Comparison of ENCODE assay signal across 8 cellular contexts in the genomic region with DNA sequence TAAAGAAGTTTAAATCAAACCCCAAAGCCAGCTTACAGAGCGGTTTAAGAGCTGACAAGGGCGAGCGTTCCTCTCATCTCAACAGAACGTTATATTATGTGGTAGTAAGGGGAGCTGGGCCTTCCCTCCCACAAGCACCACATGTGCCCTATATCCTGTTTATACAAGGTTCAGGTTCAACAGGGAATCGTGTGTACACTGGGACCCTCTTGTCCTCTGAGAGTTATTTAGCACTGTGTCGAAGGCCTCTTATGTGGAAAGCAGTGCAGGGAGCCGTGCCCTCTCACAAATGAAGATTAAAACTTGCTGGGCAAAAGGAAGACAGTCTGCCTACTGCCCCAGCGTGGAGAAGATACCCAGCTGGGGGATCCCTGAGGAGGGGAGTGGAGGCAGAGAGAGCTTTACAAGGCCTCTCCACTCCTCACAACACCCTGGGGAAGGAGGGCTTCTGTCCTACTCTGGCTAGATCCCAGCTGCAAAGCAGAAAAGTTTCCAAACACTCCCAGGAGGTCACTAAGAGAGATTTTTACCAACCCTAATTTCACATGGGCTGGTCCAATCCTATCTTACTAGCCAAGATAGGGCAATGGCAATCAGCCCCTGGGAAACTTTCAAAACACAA. TPM values are rescaled to one million over a fixed set of nuclear protein-coding genes. Genes with fewer than 3 reads are reported as not detected.
DNase-seq lines count a peak whose midpoint lies in the region; ATAC-seq and TF ChIP-seq lines count a peak whose summit lies in the region.

No MANE protein-coding gene starts in this region.

- H3K36me3 ChIP-seq in hepatocyte (replicated peaks; ENCODE audit: insufficient read depth, low read depth): no peaks in the 10 kb centered on the region
- peaks cover 0 to 50% (median 15%) of the 10 kb centered on the region in 6 donors for H3K36me3 ChIP-seq in spleen

- H3K4me1 Mint-ChIP-seq in activated CD8-positive, alpha-beta memory T cell treated with anti-CD3 and anti-CD28 coated beads, Interleukin-2, amount 10 ng/mL, durations not matched to agents 7 days and 5 days: peaks cover 70% of the 10 kb centered on the region

- H3K9me3 Mint-ChIP-seq in activated CD8-positive, alpha-beta memory T cell treated with anti-CD3 and anti-CD28 coated beads, Interleukin-2, amount 10 ng/mL, durations not matched to agents 7 days and 5 days (ENCODE audit: low read depth): no peaks in the 10 kb centered on the region

- CTCF ChIA-PET in activated CD8-positive, alpha-beta memory T cell treated with anti-CD3 and anti-CD28 coated beads, Interleukin-2, amount 10 ng/mL, durations not matched to agents 7 days and 5 days (lab: Charles Lee): interaction anchor here (1.3 to 1.8 kb wide), 2 partner anchors 71 to 410 kb away, joined by 3 to 4 read pairs; no protein-coding TSS in a partner anchor

- H3K27me3 ChIP-seq in hepatocyte: no peaks in the 10 kb centered on the region
- peaks cover 0 to 5% (median 0%) of the 10 kb centered on the region in 7 donors for H3K27me3 ChIP-seq in spleen (replicated peaks in 1 of 7)

- peak overlapping the region; percentile 87 for H3K4me3 ChIP-seq in WI38 (ENCODE audit: low read depth, low read length)
- H3K4me3 ChIP-seq in hepatocyte: peak overlapping the region; percentile 77
- peak overlapping the region; percentile 67 to 96 (median 81) for H3K4me3 ChIP-seq in spleen

- H3K4me3 Mint-ChIP-seq in activated CD8-positive, alpha-beta memory T cell treated with anti-CD3 and anti-CD28 coated beads, Interleukin-2, amount 10 ng/mL, durations not matched to agents 7 days and 5 days: peak overlapping the region; percentile 95

- peak overlapping the region; percentile 87 for H3K4me2 ChIP-seq in hepatocyte

- peak; percentile 44 for DNase-seq in activated CD8-positive, alpha-beta memory T cell treated with anti-CD3 and anti-CD28 coated beads, Interleukin-2, amount 10 ng/mL, durations not matched to agents 7 days and 5 days
- no peak for DNase-seq in activated CD8-positive, alpha-beta memory T cell treated with anti-CD3 and anti-CD28 coated beads for 24 hours
- DNase-seq in hepatocyte (ENCODE audit: low spot score) (peak; percentile 14), spleen (peak; percentile 50), SW 1271 (lab: John Stamatoyannopoulos, UW) (no peak), NCI-H1694 treated with DMSO at 0.1 percent for 48 hours (lab: John Stamatoyannopoulos, UW) (no peak)

- no peak for TF ChIP-seq CTCF in WI38 (IDR thresholded peaks at IDR 0.05; ENCODE audit: low read depth, low read length)
- TF ChIP-seq CTCF in hepatocyte (IDR thresholded peaks at IDR 0.05; ENCODE audit: poor library complexity): no peak
- TF ChIP-seq CTCF in spleen (IDR thresholded peaks at IDR 0.05 in 8 of 11, conservative IDR thresholded peaks at IDR 0.05 in 3 of 11): no peak

- H3K27me3 Mint-ChIP-seq in activated CD8-positive, alpha-beta memory T cell treated with anti-CD3 and anti-CD28 coated beads, Interleukin-2, amount 10 ng/mL, durations not matched to agents 7 days and 5 days: peaks cover 2% of the 10 kb centered on the region

- H3K27ac Mint-ChIP-seq in activated CD8-positive, alpha-beta memory T cell treated with anti-CD3 and anti-CD28 coated beads, Interleukin-2, amount 10 ng/mL, durations not matched to agents 7 days and 5 days: peak overlapping the region; percentile 67

- H3K9me3 ChIP-seq in hepatocyte (ENCODE audit: low read depth) (no peaks in the 10 kb centered on the region), spleen (no peaks in the 10 kb centered on the region)

- 26% methylated on average over 8 of the region's 8 CpGs for WGBS in hepatocyte (ENCODE audit: low lambda C conversion rate, missing lambda C conversion rate)
- 46 to 62% (median 59%) methylated on average over 8 of the region's 8 CpGs for WGBS in spleen, 5 donors

- no peaks in the 10 kb centered on the region for H3K9me2 ChIP-seq in hepatocyte (replicated peaks; ENCODE audit: insufficient read depth)

- peaks cover 36% of the 10 kb centered on the region for H3K36me3 Mint-ChIP-seq in activated CD8-positive, alpha-beta memory T cell treated with anti-CD3 and anti-CD28 coated beads, Interleukin-2, amount 10 ng/mL, durations not matched to agents 7 days and 5 days

- no peak for TF ChIP-seq POLR2A in spleen (IDR thresholded peaks at IDR 0.05)

- no peak for ATAC-seq in activated CD8-positive, alpha-beta memory T cell treated with anti-CD3 and anti-CD28 coated beads, Interleukin-2, amount 10 ng/mL, durations not matched to agents 7 days and 5 days
- ATAC-seq in GM19467 (IDR thresholded peaks at IDR 0.05; ENCODE audit: unreplicated experiment): no peak

- no peak overlapping the region for H2AFZ ChIP-seq in hepatocyte

- H3K4me1 ChIP-seq in hepatocyte (ENCODE audit: insufficient read depth): peaks cover 54% of the 10 kb centered on the region
- peaks cover 34 to 93% (median 73%) of the 10 kb centered on the region in 6 donors for H3K4me1 ChIP-seq in spleen

- H3K27ac ChIP-seq in hepatocyte: peak overlapping the region; percentile 91
- peak overlapping the region in 5 of 8 donors; percentile 95 to 98 (median 97) for H3K27ac ChIP-seq in spleen

- peaks cover 28% of the 10 kb centered on the region for H4K20me1 ChIP-seq in hepatocyte (ENCODE audit: insufficient read depth, poor library complexity, severe bottlenecking)

- intact Hi-C loops in spleen (cut with DNase I; ENCODE audit: low total_unique reads): loop anchor here (10.0 kb wide), 1 partner anchor 370 kb away; no protein-coding TSS in a partner anchor

- H3K79me2 ChIP-seq in hepatocyte: peaks cover 67% of the 10 kb centered on the region

RNA-seq across cellular contexts. Expression of a gene that starts 2.9 kb away (rescaled TPM):
- 10 to 100 TPM; 48.8 to 53.5 TPM for total RNA-seq in activated CD8-positive, alpha-beta memory T cell treated with anti-CD3 and anti-CD28 coated beads, Interleukin-2, amount 10 ng/mL, durations not matched to agents 7 days and 5 days
- 18.0 and 45.9 TPM in 2 replicates for total RNA-seq in hepatocyte
- 21.2 and 32.8 TPM in 2 replicates for polyA plus RNA-seq in hepatocyte
- 100 to 1,000 TPM in 5 of 7 donors, 10 to 100 TPM in 2; 81.7 to 141 (median 121) TPM for total RNA-seq in spleen
- 10 to 100 TPM; 23.7 to 41.0 (median 29.2) TPM for polyA plus RNA-seq in spleen

Comparison
In these comparisons a context has a peak if more than half of its experiments do, and no peak if none do; other contexts are left out.
1. DNase-seq: peak in activated CD8-positive, alpha-beta memory T cell treated with anti-CD3 and anti-CD28 coated beads, Interleukin-2, amount 10 ng/mL, durations not matched to agents 7 days and 5 days (single experiment), hepatocyte (single experiment) and spleen (single experiment); none in activated CD8-positive, alpha-beta memory T cell treated with anti-CD3 and anti-CD28 coated beads for 24 hours (single experiment), SW 1271 (0 of 2) and NCI-H1694 treated with DMSO at 0.1 percent for 48 hours (single experiment).
2. Peak in every context shown above with its lines, with median percentiles within 50 percentile points of each other: H3K4me3 ChIP-seq.